Comparison of ENCODE assay signal across 23 cellular contexts in genomic region chr9:90107864-90108263, GRCh38.
DNase-seq lines count a peak whose midpoint lies in the region; ATAC-seq and TF ChIP-seq lines count a peak whose summit lies in the region.
"Had no signal": no experiment of that assay in that cellular context is flagged by ENCODE, and none has a peak within 500 bp of the region (broad histone marks: within the 10 kb centered on the region; RNA-seq: fewer than 3 reads in every experiment).

No MANE protein-coding gene starts in this region.

- H3K27ac Mint-ChIP-seq in brain (peak overlapping the region in 4 of 5 experiments; percentile 5 to 95 (median 54)), endodermal cell (no peak overlapping the region)
- H3K27ac Mint-ChIP-seq: activated CD4-positive, alpha-beta T cell treated with anti-CD3 and anti-CD28 coated beads, Interleukin-2, amount 10 ng/mL, durations not matched to agents 7 days and 5 days; dendritic cell treated with granulocyte-macrophage colony-stimulating factor and Interleukin-4, amounts not matched to agents 40 ng/mL and 50 ng/mL, for 4 days; T-helper 17 cell had no signal

- no peak overlapping the region for H3K9ac ChIP-seq in stomach smooth muscle (ENCODE audit: low read length in 2 of 2)
- no peak overlapping the region for H3K9ac ChIP-seq in endodermal cell (ENCODE audit: extremely low read depth, low read length, poor library complexity, severe bottlenecking)

- peak; percentile 24 to 42 for ATAC-seq in lower lobe of right lung
- ATAC-seq: HepG2, Panc1, T-helper 17 cell had no signal

- TF ChIP-seq CTCF in brain (conservative IDR thresholded peaks at IDR 0.05) (no peak), lower lobe of right lung (IDR thresholded peaks at IDR 0.05) (no peak), endodermal cell (conservative IDR thresholded peaks at IDR 0.05) (no peak), foreskin fibroblast (IDR thresholded peaks at IDR 0.05; ENCODE audit: low read depth, low read length) (no peak)

- no peak overlapping the region for H3K4me3 ChIP-seq in lower lobe of right lung
- H3K4me3 ChIP-seq in stomach smooth muscle (ENCODE audit: low read length in 2 of 2) = no peak overlapping the region
- no peak overlapping the region for H3K4me3 ChIP-seq in endodermal cell (ENCODE audit: low read length)
- H3K4me3 ChIP-seq in foreskin fibroblast (ENCODE audit: low read depth in 1 of 2, low read length in 2 of 2) = no peak overlapping the region
- H3K4me3 ChIP-seq: SJSA1 had no signal

- peaks cover 22% of the 10 kb centered on the region for H3K4me1 ChIP-seq in lower lobe of right lung
- H3K4me1 ChIP-seq in stomach smooth muscle (ENCODE audit: control insufficient read depth, insufficient read depth, low read length) = peaks cover 6% of the 10 kb centered on the region
- no peaks in the 10 kb centered on the region for H3K4me1 ChIP-seq in endodermal cell (ENCODE audit: control insufficient read depth, insufficient read depth, low read length)
- H3K4me1 ChIP-seq: SJSA1 had no signal

- H3K9me3 ChIP-seq in lower lobe of right lung (no peaks in the 10 kb centered on the region), stomach smooth muscle (ENCODE audit: control insufficient read depth in 2 of 2, low read length in 2 of 2) (peaks cover 0 to 4% of the 10 kb centered on the region in 2 donors), endodermal cell (ENCODE audit: control insufficient read depth, low read length) (no peaks in the 10 kb centered on the region)
- H3K9me3 ChIP-seq: SJSA1 had no signal

- no peak overlapping the region for H3K27ac ChIP-seq in lower lobe of right lung
- H3K27ac ChIP-seq in stomach smooth muscle (ENCODE audit: low read length) = peak overlapping the region; percentile 43
- no peak overlapping the region for H3K27ac ChIP-seq in endodermal cell (ENCODE audit: low read depth, low read length)
- H3K27ac ChIP-seq: 22Rv1, SJSA1, VCaP had no signal

- peaks cover 21% of the 10 kb centered on the region for H3K27me3 Mint-ChIP-seq in brain
- H3K27me3 Mint-ChIP-seq in endodermal cell (ENCODE audit: insufficient read depth) = no peaks in the 10 kb centered on the region

- H3K4me3 Mint-ChIP-seq in brain = peak overlapping the region in 2 of 5 experiments; percentile 10 to 50
- H3K4me3 Mint-ChIP-seq in endodermal cell = no peak overlapping the region
- H3K4me3 Mint-ChIP-seq: activated CD4-positive, alpha-beta T cell treated with anti-CD3 and anti-CD28 coated beads, Interleukin-2, amount 10 ng/mL, durations not matched to agents 7 days and 5 days; dendritic cell treated with granulocyte-macrophage colony-stimulating factor and Interleukin-4, amounts not matched to agents 40 ng/mL and 50 ng/mL, for 4 days; neural crest cell; T-helper 17 cell had no signal

- peaks cover 2 to 19% (median 12%) of the 10 kb centered on the region in 5 experiments for H3K9me3 Mint-ChIP-seq in brain
- peaks cover 6% of the 10 kb centered on the region for H3K9me3 Mint-ChIP-seq in endodermal cell

- H3K27me3 ChIP-seq in lower lobe of right lung (ENCODE audit: low read depth) (no peaks in the 10 kb centered on the region), stomach smooth muscle (ENCODE audit: control insufficient read depth in 1 of 2, insufficient read depth in 2 of 2, low read length in 2 of 2) (no peaks in the 10 kb centered on the region), endodermal cell (ENCODE audit: control insufficient read depth, insufficient read depth, low read length, poor library complexity, severe bottlenecking) (no peaks in the 10 kb centered on the region)
- H3K27me3 ChIP-seq: SJSA1 had no signal

- H3K4me1 Mint-ChIP-seq in brain = peaks cover 42% of the 10 kb centered on the region
- peaks cover 3% of the 10 kb centered on the region for H3K4me1 Mint-ChIP-seq in endodermal cell
- H3K4me1 Mint-ChIP-seq: neural crest cell had no signal

- no peaks in the 10 kb centered on the region for H3K36me3 ChIP-seq in lower lobe of right lung
- no peaks in the 10 kb centered on the region for H3K36me3 ChIP-seq in stomach smooth muscle (ENCODE audit: control insufficient read depth in 2 of 2, insufficient read depth in 2 of 2, low read length in 2 of 2)
- H3K36me3 ChIP-seq in endodermal cell (ENCODE audit: control insufficient read depth, insufficient read depth, low read length) = no peaks in the 10 kb centered on the region
- H3K36me3 ChIP-seq: SJSA1 had no signal

- DNase-seq in DMS 273 (lab: John Stamatoyannopoulos, UW; ENCODE audit: unreplicated experiment) = peak; percentile 23
- DNase-seq in DMS 273 treated with DMSO at 0.1 percent for 48 hours (lab: John Stamatoyannopoulos, UW) = no peak
- no peak for DNase-seq in lower lobe of right lung
- no peak for DNase-seq in endodermal cell
- no peak for DNase-seq in NCI-H1436 (lab: John Stamatoyannopoulos, UW)
- no peak for DNase-seq in foreskin fibroblast
- DNase-seq: activated CD4-positive, alpha-beta T cell treated with anti-CD3 and anti-CD28 coated beads, Interleukin-2, amount 10 ng/mL, durations not matched to agents 7 days and 5 days; activated CD8-positive, alpha-beta memory T cell treated with anti-CD3 and anti-CD28 coated beads, Interleukin-2, amount 50 U/mL, for 4 hours; activated effector memory CD4-positive, alpha-beta T cell treated with Interleukin-2 at 50 U/mL for 16 hours; HCEC 1CT; kidney; NCI-H2171; NCI-H774; T-helper 17 cell had no signal

- WGBS in endodermal cell (ENCODE audit: insufficient coverage in 1 of 2, insufficient read length in 1 of 2), 2 experiments = 87 to 100% methylated on average over 2 to 4 of the region's 4 CpGs

- intact Hi-C loops in lower lobe of right lung (cut with DNase I) = no loop called here

- H3K36me3 Mint-ChIP-seq in brain (no peaks in the 10 kb centered on the region), endodermal cell (ENCODE audit: low read depth) (no peaks in the 10 kb centered on the region)
